In the genomic region with DNA sequence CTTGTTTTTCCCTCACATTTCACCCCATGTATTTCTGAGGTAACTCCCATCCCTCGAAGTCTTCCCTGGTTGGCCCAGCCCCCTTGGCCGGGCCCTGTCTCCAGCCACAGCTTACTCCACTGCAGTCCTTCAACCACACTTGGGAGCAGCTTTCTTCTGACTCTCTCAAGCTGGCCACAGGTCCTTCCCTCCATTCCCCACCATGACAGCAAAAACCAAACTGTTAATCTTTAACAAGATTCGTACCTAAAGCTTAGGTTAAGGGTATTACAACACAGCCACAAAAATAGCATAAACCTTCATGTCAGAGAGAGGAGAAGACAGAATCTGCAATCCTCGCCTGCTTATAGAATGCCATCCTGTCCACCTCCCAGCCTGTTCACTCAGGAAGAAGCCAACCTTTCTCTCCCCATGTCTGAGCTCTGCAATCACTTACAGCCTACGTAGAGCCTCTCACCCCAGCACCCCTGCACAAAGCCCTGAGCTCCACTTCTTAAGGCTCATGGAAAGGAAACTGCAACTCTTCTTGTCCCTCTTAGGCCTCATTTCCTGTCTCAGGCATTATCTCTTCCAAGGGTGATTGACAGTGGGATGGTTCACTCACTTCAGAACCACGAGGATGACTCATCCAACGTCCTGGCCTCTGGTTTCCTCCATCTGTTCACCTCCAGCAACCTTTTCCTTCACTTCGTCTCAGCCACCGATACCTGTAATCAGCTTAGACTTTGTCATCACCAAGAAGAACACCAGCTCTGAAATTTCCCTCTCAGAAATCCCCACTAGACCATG, we compare ENCODE assay signal across 8 cellular contexts.
A peak's percentile ranks its signal among the peaks of the same experiment; 100 is the strongest.
DNase-seq lines count a peak whose midpoint lies in the region; ATAC-seq and TF ChIP-seq lines count a peak whose summit lies in the region.

No MANE protein-coding gene starts in this region.

- DNase-seq in NCI-H2029 (lab: John Stamatoyannopoulos, UW): peak; percentile 40
- no peak for DNase-seq in NCI-H2029 treated with DMSO at 0.1 percent for 48 hours (lab: John Stamatoyannopoulos, UW)
- peak; percentile 59 for DNase-seq in NCI-H524 treated with DMSO at 0.1 percent for 48 hours (lab: John Stamatoyannopoulos, UW)
- peak; percentile 73 for DNase-seq in activated T-helper 2 cell treated with anti-CD3 and anti-CD28 coated beads, Interferon-gamma antibody, Interleukin-2, Interleukin-4, amounts not matched to agents 10 μg/mL and 5 μg/mL and 100 μg/mL, durations not matched to agents 14 hours and 24 hours and 36 hours (ENCODE audit: low spot score)
- no peak for DNase-seq in nephron progenitor cell
- DNase-seq in NCI-H1436 treated with DMSO at 0.1 percent for 48 hours (lab: John Stamatoyannopoulos, UW): no peak
- no peak for DNase-seq in amygdala (lab: John Stamatoyannopoulos, UW)

- no peak for TF ChIP-seq CTCF in nephron progenitor cell (IDR thresholded peaks at IDR 0.05)

- peaks cover 64% of the 10 kb centered on the region for H3K4me1 Mint-ChIP-seq in activated T-helper 2 cell treated with anti-CD3 and anti-CD28 coated beads, Interferon-gamma antibody, Interleukin-2, Interleukin-4, amounts not matched to agents 10 μg/mL and 5 μg/mL and 100 μg/mL, durations not matched to agents 14 hours and 24 hours and 36 hours (ENCODE audit: low read depth)
- H3K4me1 Mint-ChIP-seq in nephron progenitor cell: peaks cover 72% of the 10 kb centered on the region

- H3K9me3 Mint-ChIP-seq in activated T-helper 2 cell treated with anti-CD3 and anti-CD28 coated beads, Interferon-gamma antibody, Interleukin-2, Interleukin-4, amounts not matched to agents 10 μg/mL and 5 μg/mL and 100 μg/mL, durations not matched to agents 14 hours and 24 hours and 36 hours: peaks cover 12% of the 10 kb centered on the region
- H3K9me3 Mint-ChIP-seq in nephron progenitor cell: no peaks in the 10 kb centered on the region

- peak overlapping the region; percentile 97 for H3K27ac Mint-ChIP-seq in activated T-helper 2 cell treated with anti-CD3 and anti-CD28 coated beads, Interferon-gamma antibody, Interleukin-2, Interleukin-4, amounts not matched to agents 10 μg/mL and 5 μg/mL and 100 μg/mL, durations not matched to agents 14 hours and 24 hours and 36 hours
- H3K27ac Mint-ChIP-seq in nephron progenitor cell: peak overlapping the region; percentile 87

- peak; percentile 82 for ATAC-seq in HG02973 (IDR thresholded peaks at IDR 0.05; ENCODE audit: unreplicated experiment)

- H3K4me3 Mint-ChIP-seq in activated T-helper 2 cell treated with anti-CD3 and anti-CD28 coated beads, Interferon-gamma antibody, Interleukin-2, Interleukin-4, amounts not matched to agents 10 μg/mL and 5 μg/mL and 100 μg/mL, durations not matched to agents 14 hours and 24 hours and 36 hours (ENCODE audit: low read depth): peak overlapping the region; percentile 71
- H3K4me3 Mint-ChIP-seq in nephron progenitor cell: no peak overlapping the region

- intact Hi-C loops in activated T-helper 2 cell treated with anti-CD3 and anti-CD28 coated beads, Interferon-gamma antibody, Interleukin-2, Interleukin-4, amounts not matched to agents 10 μg/mL and 5 μg/mL and 100 μg/mL, durations not matched to agents 14 hours and 24 hours and 36 hours (cut with micrococcal nuclease): loop anchor here (1.0 to 10.0 kb wide), 8 partner anchors 21 to 452 kb away; a partner anchor contains a TSS

- no peaks in the 10 kb centered on the region for H3K27me3 Mint-ChIP-seq in activated T-helper 2 cell treated with anti-CD3 and anti-CD28 coated beads, Interferon-gamma antibody, Interleukin-2, Interleukin-4, amounts not matched to agents 10 μg/mL and 5 μg/mL and 100 μg/mL, durations not matched to agents 14 hours and 24 hours and 36 hours (ENCODE audit: low read depth)
- H3K27me3 Mint-ChIP-seq in nephron progenitor cell (ENCODE audit: low read depth, poor library complexity): peaks cover 4% of the 10 kb centered on the region

- H3K36me3 Mint-ChIP-seq in activated T-helper 2 cell treated with anti-CD3 and anti-CD28 coated beads, Interferon-gamma antibody, Interleukin-2, Interleukin-4, amounts not matched to agents 10 μg/mL and 5 μg/mL and 100 μg/mL, durations not matched to agents 14 hours and 24 hours and 36 hours (ENCODE audit: low read depth): peaks cover 12% of the 10 kb centered on the region
- H3K36me3 Mint-ChIP-seq in nephron progenitor cell (ENCODE audit: low read depth): no peaks in the 10 kb centered on the region

Comparison
In these comparisons a context has a peak if more than half of its experiments do, and no peak if none do; other contexts are left out.
1. DNase-seq: peak in NCI-H2029 (single experiment), NCI-H524 treated with DMSO at 0.1 percent for 48 hours (single experiment) and activated T-helper 2 cell treated with anti-CD3 and anti-CD28 coated beads, Interferon-gamma antibody, Interleukin-2, Interleukin-4, amounts not matched to agents 10 μg/mL and 5 μg/mL and 100 μg/mL, durations not matched to agents 14 hours and 24 hours and 36 hours (single experiment); none in NCI-H2029 treated with DMSO at 0.1 percent for 48 hours (single experiment), nephron progenitor cell (single experiment), NCI-H1436 treated with DMSO at 0.1 percent for 48 hours (single experiment) and amygdala (0 of 56).